9 cellular contexts compared by ENCODE assay signal in the genomic region with DNA sequence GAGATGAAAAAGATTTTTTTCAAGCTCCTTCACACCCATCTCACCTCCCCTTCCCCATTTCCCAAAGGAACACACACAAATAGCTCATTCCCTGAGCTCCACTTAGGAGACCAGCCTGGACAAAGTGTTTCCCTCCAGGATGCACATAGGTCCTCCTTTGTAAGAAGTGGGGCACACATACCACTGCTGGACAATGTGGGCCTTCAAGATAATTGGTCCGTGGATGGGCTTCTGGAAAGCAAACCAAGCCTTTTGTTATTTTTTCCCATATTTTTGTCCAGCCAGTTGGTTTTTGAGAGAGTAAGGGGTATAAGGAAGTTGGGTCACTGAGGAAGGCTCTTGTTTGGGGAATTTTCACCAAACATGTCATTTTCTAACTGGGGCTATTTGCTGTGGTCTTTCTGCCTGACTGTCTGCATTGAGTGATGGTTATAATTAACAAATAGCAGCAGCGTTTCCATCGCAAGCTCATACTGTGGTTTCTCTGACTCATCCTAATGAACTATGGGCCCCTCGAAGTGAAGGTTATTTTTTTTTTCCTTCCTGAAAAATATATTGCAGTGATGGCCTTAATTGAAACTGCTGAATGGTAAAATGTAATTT.
DNase-seq lines count a peak whose midpoint lies in the region; ATAC-seq and TF ChIP-seq lines count a peak whose summit lies in the region.
"Had no signal": no experiment of that assay in that cellular context is flagged by ENCODE, and none has a peak within 500 bp of the region (broad histone marks: within the 10 kb centered on the region; RNA-seq: fewer than 3 reads in every experiment).

No MANE protein-coding gene starts in this region.

- H3K36me3 Mint-ChIP-seq in activated CD8-positive, alpha-beta memory T cell treated with anti-CD3 and anti-CD28 coated beads, Interleukin-2, amount 10 ng/mL, durations not matched to agents 7 days and 5 days, result no peaks in the 10 kb centered on the region
- H3K36me3 Mint-ChIP-seq in activated B cell treated with CpG ODN at 0.5 μM for 24 hours (ENCODE audit: low read depth), result no peaks in the 10 kb centered on the region

- H4K20me1 ChIP-seq in hepatocyte (ENCODE audit: insufficient read depth, poor library complexity, severe bottlenecking), result no peaks in the 10 kb centered on the region

- H3K9me3 ChIP-seq in hepatocyte (ENCODE audit: low read depth), result no peaks in the 10 kb centered on the region

- H3K4me2 ChIP-seq in hepatocyte, result no peak overlapping the region

- POLR2A ChIA-PET in activated B cell treated with CpG ODN at 0.5 μM for 24 hours (lab: Charles Lee), result interaction anchor here (1.0 to 1.4 kb wide), 2 partner anchors 254 to 306 kb away, joined by 3 read pairs; a partner anchor contains a TSS

- no peak overlapping the region for H3K4me3 ChIP-seq in hepatocyte

- no peak overlapping the region for H3K4me3 Mint-ChIP-seq in activated CD8-positive, alpha-beta memory T cell treated with anti-CD3 and anti-CD28 coated beads, Interleukin-2, amount 10 ng/mL, durations not matched to agents 7 days and 5 days
- no peak overlapping the region for H3K4me3 Mint-ChIP-seq in activated B cell treated with CpG ODN at 0.5 μM for 24 hours
- H3K4me3 Mint-ChIP-seq: B cell had no signal

- H3K27me3 ChIP-seq in hepatocyte, result no peaks in the 10 kb centered on the region

- peaks cover 17% of the 10 kb centered on the region for H3K4me1 ChIP-seq in hepatocyte (ENCODE audit: insufficient read depth)

- H3K27me3 Mint-ChIP-seq in activated CD8-positive, alpha-beta memory T cell treated with anti-CD3 and anti-CD28 coated beads, Interleukin-2, amount 10 ng/mL, durations not matched to agents 7 days and 5 days, result no peaks in the 10 kb centered on the region
- H3K27me3 Mint-ChIP-seq in activated B cell treated with CpG ODN at 0.5 μM for 24 hours, result no peaks in the 10 kb centered on the region
- H3K27me3 Mint-ChIP-seq: B cell had no signal

- no peak for TF ChIP-seq CTCF in activated B cell treated with CpG ODN at 0.5 μM for 24 hours (IDR thresholded peaks at IDR 0.05)
- no peak for TF ChIP-seq CTCF in hepatocyte (IDR thresholded peaks at IDR 0.05; ENCODE audit: poor library complexity)

- intact Hi-C loops in activated B cell treated with CpG ODN at 0.5 μM for 24 hours (cut with micrococcal nuclease), result no loop called here

- no peak overlapping the region for H3K27ac ChIP-seq in hepatocyte

- no peak for DNase-seq in activated CD8-positive, alpha-beta memory T cell treated with anti-CD3 and anti-CD28 coated beads, Interleukin-2, amount 10 ng/mL, durations not matched to agents 7 days and 5 days
- DNase-seq in activated CD8-positive, alpha-beta memory T cell treated with anti-CD3 and anti-CD28 coated beads, Interleukin-2, amount 50 U/mL, for 48 hours, result no peak
- DNase-seq in activated B cell treated with CpG ODN at 0.5 μM for 24 hours (no peak), stromal cell of bone marrow (ENCODE audit: low read depth) (peak; percentile 47), hepatocyte (ENCODE audit: low spot score) (no peak), amygdala (lab: John Stamatoyannopoulos, UW) (no peak)
- no peak for DNase-seq in stimulated activated CD4-positive, alpha-beta T cell treated with anti-CD3 and anti-CD28 coated beads, Interleukin-12 subunit alpha, Interleukin-12 subunit beta, amount 100 ng/mL, for 4 hours

- H3K27ac Mint-ChIP-seq in activated CD8-positive, alpha-beta memory T cell treated with anti-CD3 and anti-CD28 coated beads, Interleukin-2, amount 10 ng/mL, durations not matched to agents 7 days and 5 days, result no peak overlapping the region
- H3K27ac Mint-ChIP-seq in activated B cell treated with CpG ODN at 0.5 μM for 24 hours, result no peak overlapping the region
- H3K27ac Mint-ChIP-seq: B cell had no signal

- WGBS in hepatocyte (ENCODE audit: low lambda C conversion rate, missing lambda C conversion rate), result 50% methylated on average over 4 of the region's 4 CpGs

- H3K9me2 ChIP-seq in hepatocyte (replicated peaks; ENCODE audit: insufficient read depth), result no peaks in the 10 kb centered on the region

- no peaks in the 10 kb centered on the region for H3K9me3 Mint-ChIP-seq in activated CD8-positive, alpha-beta memory T cell treated with anti-CD3 and anti-CD28 coated beads, Interleukin-2, amount 10 ng/mL, durations not matched to agents 7 days and 5 days (ENCODE audit: low read depth)
- H3K9me3 Mint-ChIP-seq in activated B cell treated with CpG ODN at 0.5 μM for 24 hours, result no peaks in the 10 kb centered on the region

- peaks cover 12% of the 10 kb centered on the region for H3K4me1 Mint-ChIP-seq in activated CD8-positive, alpha-beta memory T cell treated with anti-CD3 and anti-CD28 coated beads, Interleukin-2, amount 10 ng/mL, durations not matched to agents 7 days and 5 days
- peaks cover 14% of the 10 kb centered on the region for H3K4me1 Mint-ChIP-seq in activated B cell treated with CpG ODN at 0.5 μM for 24 hours

- H3K79me2 ChIP-seq in hepatocyte, result no peaks in the 10 kb centered on the region

- CTCF ChIA-PET in activated CD8-positive, alpha-beta memory T cell treated with anti-CD3 and anti-CD28 coated beads, Interleukin-2, amount 10 ng/mL, durations not matched to agents 7 days and 5 days (lab: Charles Lee), result interaction anchor here (0.9 kb wide), 1 partner anchor 569 kb away, joined by 3 read pairs; no protein-coding TSS in a partner anchor
- CTCF ChIA-PET in activated B cell treated with CpG ODN at 0.5 μM for 24 hours (lab: Charles Lee), result no interaction called here

- ATAC-seq in activated CD8-positive, alpha-beta memory T cell treated with anti-CD3 and anti-CD28 coated beads, Interleukin-2, amount 10 ng/mL, durations not matched to agents 7 days and 5 days, result peak; percentile 45
- ATAC-seq in HG03342 (IDR thresholded peaks at IDR 0.05; ENCODE audit: unreplicated experiment), result peak; percentile 79
- peak; percentile 75 for ATAC-seq in activated B cell treated with CpG ODN at 0.5 μM for 24 hours (ENCODE audit: low read depth)

- H3K36me3 ChIP-seq in hepatocyte (replicated peaks; ENCODE audit: insufficient read depth, low read depth), result no peaks in the 10 kb centered on the region

- no peak overlapping the region for H2AFZ ChIP-seq in hepatocyte
